ENCODE assay signal across 2 cellular contexts in the genomic region with DNA sequence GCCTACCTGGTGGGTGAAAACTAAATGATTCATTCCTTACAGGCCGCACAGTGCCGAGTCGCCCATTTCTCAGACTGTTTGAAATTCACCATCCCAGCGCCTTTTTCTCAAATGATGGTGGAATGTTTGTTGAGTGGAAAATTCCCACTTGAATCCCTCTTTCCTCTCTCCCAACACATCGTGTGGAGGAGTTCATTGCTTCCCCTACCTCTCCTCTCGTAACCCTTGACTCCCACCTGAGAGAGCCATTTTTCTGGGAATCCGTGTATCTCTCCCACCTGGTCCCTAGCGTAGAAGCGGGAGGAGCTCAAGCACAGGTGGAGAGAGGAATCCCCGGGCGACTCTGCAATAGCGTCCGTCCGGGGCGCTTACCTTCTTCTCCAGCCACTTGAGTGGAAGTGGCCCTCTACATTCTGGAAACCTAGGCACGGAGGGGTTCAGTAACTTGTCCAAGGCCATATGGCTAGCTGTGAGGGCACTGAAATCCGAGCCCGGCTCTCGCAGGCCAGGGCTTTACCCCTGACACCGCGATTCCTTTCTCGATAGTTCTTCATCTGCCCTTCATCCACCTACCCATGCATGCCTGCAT.
TF ChIP-seq lines count a peak whose summit lies in the region.

No MANE protein-coding gene starts in this region.

TF ChIP-seq in IMR-90, 13 proteins besides CTCF, POLR2A, EP300 and RAD21:
- no peak; the same call in 1 of the 2 replicates for TF ChIP-seq MXI1 (IDR thresholded peaks at IDR 0.05; ENCODE audit: borderline replicate concordance, low read depth, low read length)
- TF ChIP-seq MAFK (IDR thresholded peaks at IDR 0.05; ENCODE audit: low read depth, low read length), result no peak
- TF ChIP-seq FOS (IDR thresholded peaks at IDR 0.05; ENCODE audit: low read depth, low read length), result no peak
- no peak for TF ChIP-seq NFE2L2 (IDR thresholded peaks at IDR 0.05; ENCODE audit: low read depth, low read length)
- no peak for TF ChIP-seq CHD1 (IDR thresholded peaks at IDR 0.05; ENCODE audit: low read depth, low read length)
- TF ChIP-seq RFX5 (IDR thresholded peaks at IDR 0.05; ENCODE audit: low read depth, low read length), result no peak
- TF ChIP-seq SMC3 (IDR thresholded peaks at IDR 0.05; ENCODE audit: low read depth, low read length), result no peak
- TF ChIP-seq ELK1 (IDR thresholded peaks at IDR 0.05; ENCODE audit: borderline replicate concordance, low read depth, low read length), result no peak
- no peak for TF ChIP-seq RCOR1 (IDR thresholded peaks at IDR 0.05; ENCODE audit: insufficient replicate concordance, low read length)
- TF ChIP-seq MAZ (IDR thresholded peaks at IDR 0.05; ENCODE audit: borderline replicate concordance, low read depth, low read length), result no peak
- no peak for TF ChIP-seq BHLHE40 (IDR thresholded peaks at IDR 0.05; ENCODE audit: low read depth, low read length)
- TF ChIP-seq CEBPB (IDR thresholded peaks at IDR 0.05; ENCODE audit: low read depth, low read length), result no peak

TF ChIP-seq in H1, 55 proteins besides CTCF, POLR2A, EP300 and RAD21:
- TF ChIP-seq TEAD4 (IDR thresholded peaks at IDR 0.05; ENCODE audit: low read depth, low read length) (no peak), CTBP2 (IDR thresholded peaks at IDR 0.05; ENCODE audit: borderline replicate concordance, insufficient read depth, insufficient read length, low read length) (no peak), SUZ12 (IDR thresholded peaks at IDR 0.05; ENCODE audit: low read length) (peak; percentile 60), EZH2 (IDR thresholded peaks at IDR 0.05; ENCODE audit: low read depth, low read length, severe bottlenecking) (peak; percentile 37)
